24 cellular contexts compared by ENCODE assay signal in genomic region chr22:31140746-31141145, GRCh38. TPM values are rescaled to one million over a fixed set of nuclear protein-coding genes. Genes with fewer than 3 reads are reported as not detected.
DNase-seq lines count a peak whose midpoint lies in the region; ATAC-seq and TF ChIP-seq lines count a peak whose summit lies in the region.
"Had no signal": no experiment of that assay in that cellular context is flagged by ENCODE, and none has a peak within 500 bp of the region (broad histone marks: within the 10 kb centered on the region; RNA-seq: fewer than 3 reads in every experiment).

No MANE protein-coding gene starts in this region.

- H3K4me3 ChIP-seq in lower lobe of right lung: no peak overlapping the region

- H3K4me1 Mint-ChIP-seq in WTC11: peaks cover 22% of the 10 kb centered on the region
- H3K4me1 Mint-ChIP-seq in stimulated activated effector memory CD8-positive, alpha-beta T cell treated with anti-CD3 and anti-CD28 coated beads, Interleukin-12 subunit alpha, Interleukin-12 subunit beta, amount 100 ng/mL, for 72 hours: no peaks in the 10 kb centered on the region

- H3K36me3 Mint-ChIP-seq in WTC11: peaks cover 10% of the 10 kb centered on the region; the same call in 1 of the 2 replicates
- H3K36me3 Mint-ChIP-seq in stimulated activated effector memory CD8-positive, alpha-beta T cell treated with anti-CD3 and anti-CD28 coated beads, Interleukin-12 subunit alpha, Interleukin-12 subunit beta, amount 100 ng/mL, for 72 hours: no peaks in the 10 kb centered on the region

- DNase-seq in NCI-H2196 (lab: John Stamatoyannopoulos, UW; ENCODE audit: unreplicated experiment) (peak; percentile 59), NCI-H2196 treated with DMSO at 0.1 percent for 48 hours (lab: John Stamatoyannopoulos, UW; ENCODE audit: unreplicated experiment) (no peak), WTC11 (ENCODE audit: low spot score) (no peak), lower lobe of right lung (peak; percentile 60), GM13977 (ENCODE audit: low spot score) (no peak)
- no peak for DNase-seq in stimulated activated effector memory CD8-positive, alpha-beta T cell treated with anti-CD3 and anti-CD28 coated beads, Interleukin-12 subunit alpha, Interleukin-12 subunit beta, amount 100 ng/mL, for 72 hours (ENCODE audit: low spot score in 2 of 2)
- DNase-seq: activated CD4-positive, CD25-positive, alpha-beta regulatory T cell treated with anti-CD3 and anti-CD28 coated beads, Interleukin-2, amount 50 U/mL, for 72 hours; activated CD8-positive, alpha-beta T cell treated with anti-CD3 and anti-CD28 coated beads, Interleukin-2, amount 10 ng/mL, durations not matched to agents 7 days and 5 days; activated naive CD4-positive, alpha-beta T cell treated with Interleukin-2 at 50 U/mL for 16 hours; activated T-cell treated with anti-CD3 and anti-CD28 coated beads, Interleukin-2, amount 50 U/mL, for 1 hour; Calu3; central memory CD4-positive, alpha-beta T cell; Kasumi-1; kidney glomerular epithelial cell; NCI-H526 treated with DMSO at 0.1 percent for 48 hours; stimulated activated CD4-positive, alpha-beta T cell treated with anti-CD3 and anti-CD28 coated beads, Interleukin-4, amount 100 ng/mL, for 4 hours had no signal

- H3K9me3 ChIP-seq in lower lobe of right lung: no peaks in the 10 kb centered on the region

- no peaks in the 10 kb centered on the region for H3K27me3 ChIP-seq in lower lobe of right lung (ENCODE audit: low read depth)

- CTCF ChIA-PET in WTC11 (lab: Charles Lee): interaction anchor here (0.6 to 7.3 kb wide), 24 partner anchors 8 to 534 kb away, joined by 3 to 73 read pairs (median 4); partner anchors contain the start of genes LIMK2, PIK3IP1, SELENOM and SMTN

- H3K9me3 Mint-ChIP-seq in WTC11: peaks cover 11% of the 10 kb centered on the region
- H3K9me3 Mint-ChIP-seq in stimulated activated effector memory CD8-positive, alpha-beta T cell treated with anti-CD3 and anti-CD28 coated beads, Interleukin-12 subunit alpha, Interleukin-12 subunit beta, amount 100 ng/mL, for 72 hours: no peaks in the 10 kb centered on the region

- intact Hi-C loops in lower lobe of right lung (cut with DNase I): no loop called here

- no peaks in the 10 kb centered on the region for H3K36me3 ChIP-seq in lower lobe of right lung

- peaks cover 12% of the 10 kb centered on the region for H3K27me3 Mint-ChIP-seq in WTC11 (ENCODE audit: low read depth)

- H3K27ac ChIP-seq in lower lobe of right lung: peak overlapping the region; percentile 73
- H3K27ac ChIP-seq: RWPE1 had no signal

- H3K4me3 Mint-ChIP-seq in WTC11: peak overlapping the region; percentile 86; the same call in 1 of the 2 replicates
- no peak overlapping the region for H3K4me3 Mint-ChIP-seq in stimulated activated effector memory CD8-positive, alpha-beta T cell treated with anti-CD3 and anti-CD28 coated beads, Interleukin-12 subunit alpha, Interleukin-12 subunit beta, amount 100 ng/mL, for 72 hours
- H3K4me3 Mint-ChIP-seq: activated CD8-positive, alpha-beta T cell treated with anti-CD3 and anti-CD28 coated beads, Interleukin-2, amount 10 ng/mL, durations not matched to agents 7 days and 5 days had no signal

- POLR2A ChIA-PET in WTC11 (lab: Charles Lee): interaction anchor here (0.5 to 2.6 kb wide), 11 partner anchors 9 to 604 kb away, joined by 3 to 16 read pairs (median 5); partner anchors contain the start of genes INPP5J, MORC2, RNF185 and SELENOM

- H3K4me1 ChIP-seq in lower lobe of right lung: peaks cover 6% of the 10 kb centered on the region

- ATAC-seq in WTC11: no peak
- ATAC-seq in lower lobe of right lung: peak; percentile 69 to 79
- no peak for ATAC-seq in stimulated activated effector memory CD8-positive, alpha-beta T cell treated with anti-CD3 and anti-CD28 coated beads, Interleukin-12 subunit alpha, Interleukin-12 subunit beta, amount 100 ng/mL, for 72 hours
- ATAC-seq in GM18858 (IDR thresholded peaks at IDR 0.05; ENCODE audit: unreplicated experiment): no peak
- no peak for ATAC-seq in GM18907 (IDR thresholded peaks at IDR 0.05; ENCODE audit: unreplicated experiment)

- no peak for TF ChIP-seq CTCF in WTC11 (IDR thresholded peaks at IDR 0.05)
- TF ChIP-seq CTCF in lower lobe of right lung (IDR thresholded peaks at IDR 0.05): no peak
- no peak for TF ChIP-seq CTCF in GM13977 (IDR thresholded peaks at IDR 0.05; ENCODE audit: extremely low read depth, insufficient read depth, missing control alignments)

- in situ Hi-C loops in GM13977 (cut with MboI; ENCODE audit: low pct_unique_long_range_greater_than_20kb, low sequenced_read_pairs, unreplicated experiment): no loop called here

- peak overlapping the region; percentile 70 for H3K27ac Mint-ChIP-seq in WTC11
- H3K27ac Mint-ChIP-seq in stimulated activated effector memory CD8-positive, alpha-beta T cell treated with anti-CD3 and anti-CD28 coated beads, Interleukin-12 subunit alpha, Interleukin-12 subunit beta, amount 100 ng/mL, for 72 hours: peak overlapping the region; percentile 56
- H3K27ac Mint-ChIP-seq: activated CD8-positive, alpha-beta T cell treated with anti-CD3 and anti-CD28 coated beads, Interleukin-2, amount 10 ng/mL, durations not matched to agents 7 days and 5 days; nephron progenitor cell had no signal

TF ChIP-seq in WTC11, 78 proteins besides CTCF, POLR2A, EP300 and RAD21:
- TF ChIP-seq PREB (CRISPR knock-in tag; IDR thresholded peaks at IDR 0.05; ENCODE audit: borderline replicate concordance) (no peak), ERG (CRISPR knock-in tag; IDR thresholded peaks at IDR 0.05) (no peak), PRRX2 (CRISPR knock-in tag; IDR thresholded peaks at IDR 0.05) (no peak), ZNF263 (CRISPR knock-in tag; IDR thresholded peaks at IDR 0.05; ENCODE audit: low read depth) (no peak), FOXJ3 (CRISPR knock-in tag; IDR thresholded peaks at IDR 0.05; ENCODE audit: borderline replicate concordance) (no peak), SOX15 (CRISPR knock-in tag; IDR thresholded peaks at IDR 0.05) (no peak), SP1 (CRISPR knock-in tag; conservative IDR thresholded peaks at IDR 0.05) (no peak), ELF4 (CRISPR knock-in tag; IDR thresholded peaks at IDR 0.05; ENCODE audit: low read depth) (no peak), RELA (CRISPR knock-in tag; IDR thresholded peaks at IDR 0.05; ENCODE audit: borderline replicate concordance) (no peak), ZNF281 (CRISPR knock-in tag; IDR thresholded peaks at IDR 0.05) (no peak), ZNF396 (CRISPR knock-in tag; IDR thresholded peaks at IDR 0.05; ENCODE audit: borderline replicate concordance) (no peak)

RNA-seq across cellular contexts. Expression of gene PLA2G3, which starts 0.4 kb away (rescaled TPM):
- 14.7 to 18.3 TPM (median 15.1 TPM) in 3 replicates for total RNA-seq in WTC11 (2021)
- total RNA-seq in lower lobe of right lung: 5.0 TPM
- total RNA-seq: A172; activated CD8-positive, alpha-beta T cell treated with anti-CD3 and anti-CD28 coated beads, Interleukin-2, amount 10 ng/mL, durations not matched to agents 7 days and 5 days; Calu3; epithelial cell of proximal tubule; HT-29; ureter had no signal

RNA-seq across cellular contexts. Expression of gene INPP5J, which starts 18.0 kb away (rescaled TPM):
- total RNA-seq in WTC11 (2021) (6.2 to 9.0 TPM (median 7.7 TPM) in 3 replicates), lower lobe of right lung (4.6 TPM)
- total RNA-seq: activated CD8-positive, alpha-beta T cell treated with anti-CD3 and anti-CD28 coated beads, Interleukin-2, amount 10 ng/mL, durations not matched to agents 7 days and 5 days had no signal

RNA-seq across cellular contexts. Expression of gene RNF185, which starts 19.2 kb away (rescaled TPM):
- total RNA-seq in WTC11 (2021) (18.0 to 19.8 TPM (median 18.0 TPM) in 3 replicates), lower lobe of right lung (32.4 TPM)

RNA-seq across cellular contexts. Expression of gene SELENOM, which starts 33.4 kb away (rescaled TPM):
- total RNA-seq in WTC11 (2021) (16.3 to 24.6 TPM (median 22.6 TPM) in 3 replicates), lower lobe of right lung (86.8 TPM)
- total RNA-seq: Calu3 had no signal

RNA-seq across cellular contexts. Expression of gene SMTN, which starts 59.6 kb away (rescaled TPM):
- total RNA-seq in WTC11 (2021) (28.1 to 34.5 TPM (median 32.8 TPM) in 3 replicates), lower lobe of right lung (44.8 TPM)

Comparison
In these comparisons a context has a peak if more than half of its experiments do, and no peak if none do; other contexts are left out.
1. DNase-seq: peak in NCI-H2196 (single experiment) and lower lobe of right lung (single experiment); none in NCI-H2196 treated with DMSO at 0.1 percent for 48 hours (single experiment), WTC11 (single experiment), stimulated activated effector memory CD8-positive, alpha-beta T cell treated with anti-CD3 and anti-CD28 coated beads, Interleukin-12 subunit alpha, Interleukin-12 subunit beta, amount 100 ng/mL, for 72 hours (0 of 2) and GM13977 (single experiment).
2. ATAC-seq: peak in lower lobe of right lung (2 of 2); none in WTC11 (single experiment), stimulated activated effector memory CD8-positive, alpha-beta T cell treated with anti-CD3 and anti-CD28 coated beads, Interleukin-12 subunit alpha, Interleukin-12 subunit beta, amount 100 ng/mL, for 72 hours (single experiment), GM18858 (single experiment) and GM18907 (single experiment).